ENCODE assay signal across 26 cellular contexts in the genomic region with DNA sequence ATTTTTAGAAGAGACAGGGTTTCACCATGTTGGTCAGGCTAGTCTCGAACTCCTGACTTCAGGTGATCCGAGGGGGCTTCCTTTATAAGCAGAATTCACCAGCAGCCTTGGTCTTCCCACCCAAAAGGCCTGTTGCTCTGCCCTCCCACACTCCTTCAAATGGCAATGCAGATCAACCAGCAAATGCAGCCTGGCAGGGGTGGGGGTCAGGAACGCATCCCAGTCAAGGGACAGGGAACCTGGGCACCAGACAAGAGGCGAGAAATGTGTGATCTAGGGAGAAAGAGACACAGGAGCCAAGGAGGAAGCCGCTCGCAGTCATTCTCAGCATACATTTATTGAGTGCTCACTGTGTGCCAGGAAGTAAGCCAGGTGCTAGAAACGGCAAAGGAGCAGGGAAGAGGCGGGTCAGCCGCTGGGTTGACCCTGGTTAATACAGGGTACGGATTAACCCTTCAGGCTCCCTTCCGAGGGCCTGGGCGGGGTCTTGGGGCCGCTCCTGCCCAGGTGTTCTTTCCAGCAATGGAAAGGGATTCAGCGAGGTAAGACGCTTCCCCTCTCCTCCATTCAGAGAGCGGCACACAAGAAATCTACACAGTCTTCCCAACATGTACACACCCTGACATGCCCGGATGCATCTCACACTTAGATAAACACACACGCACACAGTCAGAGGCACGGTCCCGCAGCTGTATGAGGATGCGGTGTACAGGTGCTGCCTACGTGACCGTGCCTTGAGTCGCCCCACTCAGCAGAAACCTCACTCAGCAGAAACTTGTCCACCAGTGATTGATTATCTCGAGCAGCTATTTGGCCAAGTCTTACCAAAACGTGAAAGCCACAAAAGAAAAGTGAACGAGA. TPM values are rescaled to one million over a fixed set of nuclear protein-coding genes. Genes with fewer than 3 reads are reported as not detected.
DNase-seq lines count a peak whose midpoint lies in the region; ATAC-seq, FAIRE-seq and TF ChIP-seq lines count a peak whose summit lies in the region.
"Had no signal": no experiment of that assay in that cellular context is flagged by ENCODE, and none has a peak within 500 bp of the region (broad histone marks: within the 10 kb centered on the region; RNA-seq: fewer than 3 reads in every experiment).

No MANE protein-coding gene starts in this region.

- TF ChIP-seq POLR2A in H1 (IDR thresholded peaks at IDR 0.05; ENCODE audit: control extremely low read depth in 1 of 2, low read depth in 2 of 2, low read length in 2 of 2), result no peak
- no peak for TF ChIP-seq POLR2A in gastrocnemius medialis (IDR thresholded peaks at IDR 0.05)

- H3K79me2 ChIP-seq in DND-41 (ENCODE audit: insufficient read depth, low read length) (no peaks in the 10 kb centered on the region), OCI-LY3 (ENCODE audit: low read length) (no peaks in the 10 kb centered on the region), H1 (ENCODE audit: control insufficient read depth in 1 of 2, insufficient read depth in 2 of 2, low read length in 2 of 2) (no peaks in the 10 kb centered on the region)

- H3K4me2 ChIP-seq in DND-41 (ENCODE audit: insufficient read depth, low read length) (no peak overlapping the region), OCI-LY3 (ENCODE audit: low read length) (peak overlapping the region; percentile 28; the same call in 1 of the 2 replicates), H1 (ENCODE audit: insufficient read depth in 1 of 2, low read depth in 2 of 2, low read length in 2 of 2) (peak overlapping the region; percentile 40 to 42; a peak in 2 of 4 replicates)

- TF ChIP-seq CTCF in DND-41 (IDR thresholded peaks at IDR 0.05; ENCODE audit: borderline replicate concordance, extremely low read depth, low read length, poor library complexity, severe bottlenecking), result no peak
- no peak for TF ChIP-seq CTCF in OCI-LY3 (IDR thresholded peaks at IDR 0.05; ENCODE audit: low read depth, low read length)
- no peak for TF ChIP-seq CTCF in H1 (IDR thresholded peaks at IDR 0.05; ENCODE audit: control extremely low read depth in 1 of 3, insufficient read depth in 1 of 3, low read depth in 1 of 3, low read length in 3 of 3)
- TF ChIP-seq CTCF in mucosa of descending colon (IDR thresholded peaks at IDR 0.05), result no peak
- no peak for TF ChIP-seq CTCF in gastrocnemius medialis (IDR thresholded peaks at IDR 0.05 in 4 of 5, conservative IDR thresholded peaks at IDR 0.05 in 1 of 5)

- CTCF ChIA-PET in H1 (lab: Charles Lee; ENCODE audit: partially characterized antibody), result interaction anchor here (10.2 kb wide), 1 partner anchor 59 kb away, joined by 146 read pairs; a partner anchor contains a TSS

- peak overlapping the region; percentile 75; the same call in 1 of the 2 replicates for H2BK5ac ChIP-seq in H1 (ENCODE audit: low read depth, low read length)

- no peak overlapping the region for H3K4ac ChIP-seq in H1 (replicated peaks; ENCODE audit: insufficient read length, low read depth, low read length)

- no peak for TF ChIP-seq EP300 in H1 (IDR thresholded peaks at IDR 0.05; ENCODE audit: borderline replicate concordance in 1 of 2, low read depth in 2 of 2, low read length in 2 of 2)

- POLR2A ChIA-PET in H1 (lab: Charles Lee; ENCODE audit: partially characterized antibody), result interaction anchor here (0.6 to 2.4 kb wide), 2 partner anchors 21 to 44 kb away, joined by 3 to 8 read pairs; no protein-coding TSS in a partner anchor

- H3K18ac ChIP-seq in H1 (ENCODE audit: extremely low read depth, low read length), result no peak overlapping the region; the same call in 1 of the 2 replicates

- H3K27me3 ChIP-seq in DND-41 (ENCODE audit: insufficient read depth, low read length, poor library complexity) (no peaks in the 10 kb centered on the region), OCI-LY3 (ENCODE audit: low read depth, low read length) (no peaks in the 10 kb centered on the region), H1 (replicated peaks in 1 of 4; ENCODE audit: control insufficient read depth in 3 of 4, extremely low read depth in 1 of 4, insufficient read depth in 3 of 4, low read length in 3 of 4) (no peaks in the 10 kb centered on the region), gastrocnemius medialis (no peaks in the 10 kb centered on the region)
- H3K27me3 ChIP-seq: Peyer's patch had no signal

- no peaks in the 10 kb centered on the region for H3K23me2 ChIP-seq in H1 (ENCODE audit: low read depth, low read length)

- no peaks in the 10 kb centered on the region for H3K79me1 ChIP-seq in H1 (ENCODE audit: low read depth, low read length)

- H4K20me1 ChIP-seq in DND-41 (ENCODE audit: insufficient read depth, low read length) (no peaks in the 10 kb centered on the region), OCI-LY3 (ENCODE audit: insufficient read depth, low read length) (no peaks in the 10 kb centered on the region), H1 (replicated peaks in 1 of 2; ENCODE audit: control insufficient read depth in 1 of 2, insufficient read depth in 2 of 2, low read length in 2 of 2) (no peaks in the 10 kb centered on the region)

- H3K14ac ChIP-seq in H1 (ENCODE audit: insufficient read length), result no peak overlapping the region

- H3K4me1 ChIP-seq in DND-41 (ENCODE audit: insufficient read depth, low read length) (peaks cover 34% of the 10 kb centered on the region), OCI-LY3 (ENCODE audit: low read length) (peaks cover 15% of the 10 kb centered on the region), H1 (replicated peaks in 1 of 4; ENCODE audit: control insufficient read depth in 3 of 4, insufficient read depth in 4 of 4, low read length in 3 of 4) (peaks cover 0 to 14% (median 7%) of the 10 kb centered on the region in 4 experiments; a peak in 5 of 7 replicates), mucosa of descending colon (ENCODE audit: low read depth) (peaks cover 4% of the 10 kb centered on the region), gastrocnemius medialis (peaks cover 5 to 6% of the 10 kb centered on the region in 2 donors)

- no peak for FAIRE-seq in H1 (lab: Jason Lieb, UNC)
- FAIRE-seq: H54, HTR-8/SVneo, small intestine had no signal

- H3K27ac ChIP-seq in DND-41 (ENCODE audit: low read length), result peak overlapping the region; percentile 56
- H3K27ac ChIP-seq in OCI-LY3 (ENCODE audit: low read length), result no peak overlapping the region
- no peak overlapping the region for H3K27ac ChIP-seq in H1 (ENCODE audit: low read depth, low read length)
- no peak overlapping the region for H3K27ac ChIP-seq in gastrocnemius medialis
- H3K27ac ChIP-seq: left ventricle myocardium inferior, Peyer's patch had no signal

- H3K4me3 ChIP-seq in DND-41 (ENCODE audit: low read depth in 1 of 2, low read length in 2 of 2), result no peak overlapping the region
- H3K4me3 ChIP-seq in OCI-LY3 (ENCODE audit: low read length), result no peak overlapping the region
- no peak overlapping the region for H3K4me3 ChIP-seq in H1 (ENCODE audit: extremely low read depth in 1 of 4, insufficient read depth in 2 of 4, low read depth in 3 of 4, low read length in 4 of 4)
- H3K4me3 ChIP-seq in mucosa of descending colon, result no peak overlapping the region
- no peak overlapping the region for H3K4me3 ChIP-seq in gastrocnemius medialis
- H3K4me3 ChIP-seq: left ventricle myocardium inferior, Peyer's patch had no signal

- no peak overlapping the region for H2BK120ac ChIP-seq in H1 (replicated peaks; ENCODE audit: low read depth, low read length)

- ATAC-seq in DND-41 (ENCODE audit: insufficient read depth, low read depth), result no peak
- ATAC-seq in mucosa of descending colon, result peak; percentile 78
- no peak for ATAC-seq in gastrocnemius medialis
- ATAC-seq in HG03571 (IDR thresholded peaks at IDR 0.05; ENCODE audit: unreplicated experiment), result no peak
- ATAC-seq: CD8-positive, alpha-beta T cell; SK-N-SH treated with all-trans-retinoic acid at 6 μM for 48 hours had no signal

- in situ Hi-C loops in gastrocnemius medialis (cut with MboI; ENCODE audit: low sequenced_read_pairs in 4 of 4), result no loop called here

- 74% methylated on average over 27 of the region's 27 CpGs; no CpG with 5 or more reads in 1 of the 2 experiments for WGBS in H1 (ENCODE audit: extremely low coverage in 1 of 2, insufficient coverage in 1 of 2, insufficient read length in 1 of 2, insufficient replicate concordance in 2 of 2, low coverage in 1 of 2, low lambda C conversion rate in 2 of 2, missing lambda C conversion rate in 1 of 2), 2 experiments

- no peak overlapping the region for H3K23ac ChIP-seq in H1 (ENCODE audit: insufficient read length)

- H4K8ac ChIP-seq in H1 (ENCODE audit: extremely low read depth, insufficient read depth, low read length), result no peak overlapping the region

- DNase-seq in DND-41 (no peak), H1 (ENCODE audit: low read depth in 1 of 2, low spot score in 2 of 2) (no peak), mucosa of descending colon (no peak), cardiac septum (ENCODE audit: low spot score) (no peak), gastrocnemius medialis (no peak)
- no peak for DNase-seq in stimulated activated CD4-positive, alpha-beta T cell treated with anti-CD3 and anti-CD28 coated beads, Interleukin-4, amount 100 ng/mL, for 24 hours
- DNase-seq: activated CD4-positive, alpha-beta memory T cell treated with anti-CD3 and anti-CD28 coated beads, Interleukin-2, amount 10 ng/mL, durations not matched to agents 7 days and 5 days; activated CD4-positive, CD25-positive, alpha-beta regulatory T cell; activated naive CD4-positive, alpha-beta T cell treated with Interleukin-2 at 50 U/mL for 16 hours; activated T-cell treated with anti-CD3 and anti-CD28 coated beads, Interleukin-2, amount 50 U/mL, for 1 hour; amygdala; caudate nucleus; CD8-positive, alpha-beta T cell; glutamatergic neuron; left ventricle myocardium inferior; NCI-H1092 treated with DMSO at 0.1 percent for 48 hours; NCI-H2107; NCI-H526; Peyer's patch; small intestine; stimulated activated CD4-positive, alpha-beta T cell treated with anti-CD3 and anti-CD28 coated beads, Interleukin-4, amount 100 ng/mL, for 1 hour had no signal

- H3K56ac ChIP-seq in H1 (replicated peaks; ENCODE audit: insufficient read length, low read depth, low read length), result no peak overlapping the region

- TF ChIP-seq RAD21 in H1 (IDR thresholded peaks at IDR 0.05 in 1 of 2, conservative IDR thresholded peaks at IDR 0.05 in 1 of 2; ENCODE audit: low read depth in 2 of 2, low read length in 2 of 2), result no peak

- no peaks in the 10 kb centered on the region for H3K36me3 ChIP-seq in DND-41 (ENCODE audit: insufficient read depth, low read length)
- H3K36me3 ChIP-seq in OCI-LY3 (replicated peaks; ENCODE audit: low read depth, low read length), result no peaks in the 10 kb centered on the region
- H3K36me3 ChIP-seq in H1 (ENCODE audit: control insufficient read depth in 2 of 4, insufficient read depth in 4 of 4, low read length in 3 of 4), result no peaks in the 10 kb centered on the region
- H3K36me3 ChIP-seq in mucosa of descending colon (ENCODE audit: low read depth), result no peaks in the 10 kb centered on the region
- no peaks in the 10 kb centered on the region for H3K36me3 ChIP-seq in gastrocnemius medialis
- H3K36me3 ChIP-seq: left ventricle myocardium inferior, Peyer's patch had no signal

- no peaks in the 10 kb centered on the region for H3K9me3 ChIP-seq in DND-41 (ENCODE audit: insufficient read depth, low read length, severe bottlenecking)
- H3K9me3 ChIP-seq in OCI-LY3 (ENCODE audit: insufficient read depth, low read length), result no peaks in the 10 kb centered on the region
- H3K9me3 ChIP-seq in H1 (ENCODE audit: insufficient read depth in 2 of 2, low read depth in 1 of 2, low read length in 1 of 2), result no peaks in the 10 kb centered on the region
- no peaks in the 10 kb centered on the region for H3K9me3 ChIP-seq in mucosa of descending colon
- no peaks in the 10 kb centered on the region for H3K9me3 ChIP-seq in gastrocnemius medialis
- H3K9me3 ChIP-seq: left ventricle myocardium inferior, Peyer's patch had no signal

- H4K91ac ChIP-seq in H1 (replicated peaks; ENCODE audit: insufficient read length, low read length), result peak overlapping the region; percentile 68

- peak overlapping the region; percentile 27 for H4K5ac ChIP-seq in H1 (ENCODE audit: insufficient read length, low read depth, low read length)

- H2AFZ ChIP-seq in DND-41 (ENCODE audit: low read depth, low read length), result no peak overlapping the region
- H2AFZ ChIP-seq in OCI-LY3 (ENCODE audit: low read depth, low read length), result no peak overlapping the region
- H2AFZ ChIP-seq in H1 (ENCODE audit: low read length), result no peak overlapping the region; the same call in 1 of the 2 replicates

- H3K9ac ChIP-seq in DND-41 (ENCODE audit: low read depth, low read length) (no peak overlapping the region), OCI-LY3 (ENCODE audit: low read length) (no peak overlapping the region), H1 (replicated peaks in 1 of 4; ENCODE audit: extremely low read depth in 1 of 4, low read depth in 3 of 4, low read length in 3 of 4) (no peak overlapping the region)

- H2BK20ac ChIP-seq in H1 (ENCODE audit: low read length), result peak overlapping the region; percentile 66; the same call in 1 of the 2 replicates

- peak overlapping the region; percentile 80; the same call in 1 of the 2 replicates for H2BK12ac ChIP-seq in H1 (ENCODE audit: low read depth, low read length)

- peak overlapping the region; percentile 43; the same call in 1 of the 2 replicates for H2AK5ac ChIP-seq in H1 (ENCODE audit: low read depth, low read length)

- intact Hi-C loops in mucosa of descending colon (cut with DNase I, micrococcal nuclease) (no loop called here), cardiac septum (cut with DNase I) (no loop called here), gastrocnemius medialis (cut with DNase I; ENCODE audit: low total_unique reads) (no loop called here)

- peak overlapping the region; percentile 48; the same call in 1 of the 2 replicates for H2BK15ac ChIP-seq in H1 (ENCODE audit: low read length)

RNA-seq across cellular contexts. Expression of a gene that starts 6.6 kb away (rescaled TPM):
- total RNA-seq in H1 (2021; fragmentation: NEBNext Ultra II Directional; extraction: Animal tissue kit (Norgen Biotek cat#: 25700)), result 63.5 and 66.5 TPM in 2 replicates
- 34.5 and 35.8 TPM in 2 replicates for polyA plus RNA-seq in H1 (2011; rRNA removed)
- 38.5 TPM for polyA plus RNA-seq in H1 (2011; cell fraction: cytosol; rRNA removed)
- polyA plus RNA-seq in H1 (2011; cell fraction: nucleus; rRNA removed), result 34.9 TPM
- 44.8 to 55.4 TPM (median 51.5 TPM) in 4 replicates for polyA plus RNA-seq in H1 (2012, experiment 1 of 2)
- 18.6 TPM for polyA plus RNA-seq in H1 (2012, experiment 2 of 2)
- polyA plus RNA-seq in H1 (2013, experiment 1 of 2), result 47.9 TPM
- 49.6 TPM for polyA plus RNA-seq in H1 (2013, experiment 2 of 2)
- 26.8 and 31.2 TPM in 2 replicates for polyA minus RNA-seq in H1 (2011; rRNA and poly(A)+ RNA removed)
- 18.7 TPM for polyA minus RNA-seq in H1 (2011; cell fraction: cytosol; rRNA and poly(A)+ RNA removed)
- polyA minus RNA-seq in H1 (2011; cell fraction: nucleus; rRNA and poly(A)+ RNA removed), result 14.2 TPM
- total RNA-seq in mucosa of descending colon, result 10 to 100 TPM; 63.3 to 90.8 (median 81.6) TPM
- 49.9 TPM for total RNA-seq in cardiac septum
- 10 to 100 TPM in 3 of 4 donors, 1 to 10 TPM in 1; 9.4 to 24.3 (median 19.6) TPM for total RNA-seq in gastrocnemius medialis

RNA-seq across cellular contexts. Expression of a gene that starts 52.8 kb away (rescaled TPM):
- total RNA-seq in H1 (2021; fragmentation: NEBNext Ultra II Directional; extraction: Animal tissue kit (Norgen Biotek cat#: 25700)), result 20.4 and 21.0 TPM in 2 replicates
- 24.1 and 24.7 TPM in 2 replicates for polyA plus RNA-seq in H1 (2011; rRNA removed)
- 22.7 TPM for polyA plus RNA-seq in H1 (2011; cell fraction: cytosol; rRNA removed)
- 35.7 TPM for polyA plus RNA-seq in H1 (2011; cell fraction: nucleus; rRNA removed)
- polyA plus RNA-seq in H1 (2012, experiment 1 of 2), result 14.2 to 20.5 TPM (median 18.9 TPM) in 4 replicates
- polyA plus RNA-seq in H1 (2012, experiment 2 of 2), result 24.7 TPM
- 13.2 TPM for polyA plus RNA-seq in H1 (2013, experiment 1 of 2)
- 12.5 TPM for polyA plus RNA-seq in H1 (2013, experiment 2 of 2)
- polyA minus RNA-seq in H1 (2011; rRNA and poly(A)+ RNA removed), result 24.1 and 32.5 TPM in 2 replicates
- 23.2 TPM for polyA minus RNA-seq in H1 (2011; cell fraction: cytosol; rRNA and poly(A)+ RNA removed)
- polyA minus RNA-seq in H1 (2011; cell fraction: nucleus; rRNA and poly(A)+ RNA removed), result 24.3 TPM
- 10 to 100 TPM; 43.7 to 49.9 (median 47.6) TPM for total RNA-seq in mucosa of descending colon
- total RNA-seq in cardiac septum, result 34.2 TPM
- total RNA-seq in gastrocnemius medialis, result 100 to 1,000 TPM; 102 to 196 (median 114) TPM

RNA-seq across cellular contexts. Expression of a gene that starts 59.5 kb away (rescaled TPM):
- total RNA-seq in H1 (2021; fragmentation: NEBNext Ultra II Directional; extraction: Animal tissue kit (Norgen Biotek cat#: 25700)), result 6.6 and 7.8 TPM in 2 replicates
- polyA plus RNA-seq in H1 (2011; rRNA removed), result 10.5 and 12.6 TPM in 2 replicates
- 7.7 TPM for polyA plus RNA-seq in H1 (2011; cell fraction: cytosol; rRNA removed)
- polyA plus RNA-seq in H1 (2011; cell fraction: nucleus; rRNA removed), result 9.0 TPM
- polyA plus RNA-seq in H1 (2012, experiment 1 of 2), result 8.7 to 10.6 TPM (median 9.4 TPM) in 4 replicates
- polyA plus RNA-seq in H1 (2012, experiment 2 of 2), result 9.0 TPM
- 9.4 TPM for polyA plus RNA-seq in H1 (2013, experiment 1 of 2)
- polyA plus RNA-seq in H1 (2013, experiment 2 of 2), result 9.7 TPM
- polyA minus RNA-seq in H1 (2011; rRNA and poly(A)+ RNA removed), result 7.8 and 10.8 TPM in 2 replicates
- 10.0 TPM for polyA minus RNA-seq in H1 (2011; cell fraction: cytosol; rRNA and poly(A)+ RNA removed)
- polyA minus RNA-seq in H1 (2011; cell fraction: nucleus; rRNA and poly(A)+ RNA removed), result 8.6 TPM
- total RNA-seq in mucosa of descending colon (10 to 100 TPM; 12.7 to 30.8 (median 23.7) TPM), cardiac septum (4.8 TPM), gastrocnemius medialis (10 to 100 TPM; 26.9 to 96.9 (median 55.2) TPM)
